In the genomic region with DNA sequence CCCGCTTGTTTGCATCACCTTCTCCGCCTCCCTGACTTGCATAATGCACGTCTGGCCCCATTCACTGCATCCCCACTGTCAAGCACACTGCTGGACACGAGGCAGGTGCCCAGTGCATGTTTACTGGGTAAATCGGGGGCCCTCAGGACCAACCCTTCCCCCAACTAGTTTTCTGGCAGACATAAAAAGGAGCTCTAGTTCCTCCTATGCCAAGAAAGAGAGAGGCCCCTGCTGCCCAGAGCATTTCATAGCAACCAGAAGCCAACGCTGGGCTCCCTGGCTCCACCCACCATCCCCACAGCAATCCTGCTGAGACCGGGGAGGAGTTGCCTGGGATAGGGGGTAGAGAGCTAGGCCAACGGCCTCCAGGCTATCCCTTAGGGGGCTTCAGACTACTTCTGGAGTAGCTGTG, we compare ENCODE assay signal across 13 cellular contexts. TPM values are rescaled to one million over a fixed set of nuclear protein-coding genes. Genes with fewer than 3 reads are reported as not detected.
DNase-seq lines count a peak whose midpoint lies in the region; ATAC-seq and TF ChIP-seq lines count a peak whose summit lies in the region.
"Had no signal": no experiment of that assay in that cellular context is flagged by ENCODE, and none has a peak within 500 bp of the region (broad histone marks: within the 10 kb centered on the region; RNA-seq: fewer than 3 reads in every experiment).

No MANE protein-coding gene starts in this region.

- H3K36me3 Mint-ChIP-seq in type B pancreatic cell, result peaks cover 14% of the 10 kb centered on the region
- H3K36me3 Mint-ChIP-seq in immature natural killer cell, result peaks cover 7 to 19% (median 7%) of the 10 kb centered on the region in 3 donors
- H3K36me3 Mint-ChIP-seq in activated T-helper 2 cell treated with anti-CD3 and anti-CD28 coated beads, Interferon-gamma antibody, Interleukin-2, Interleukin-4, amounts not matched to agents 10 μg/mL and 5 μg/mL and 100 μg/mL, durations not matched to agents 14 hours and 24 hours and 36 hours (ENCODE audit: low read depth), result peaks cover 28% of the 10 kb centered on the region

- H3K9me3 Mint-ChIP-seq in type B pancreatic cell (no peaks in the 10 kb centered on the region), immature natural killer cell (no peaks in the 10 kb centered on the region)
- H3K9me3 Mint-ChIP-seq in activated T-helper 2 cell treated with anti-CD3 and anti-CD28 coated beads, Interferon-gamma antibody, Interleukin-2, Interleukin-4, amounts not matched to agents 10 μg/mL and 5 μg/mL and 100 μg/mL, durations not matched to agents 14 hours and 24 hours and 36 hours, result no peaks in the 10 kb centered on the region
- H3K9me3 Mint-ChIP-seq: activated naive CD8-positive, alpha-beta T cell treated with anti-CD3 and anti-CD28 coated beads, Interleukin-2, amount 50 U/mL, for 24 hours; memory B cell had no signal

- H3K4me1 Mint-ChIP-seq in type B pancreatic cell (ENCODE audit: unreplicated experiment), result peaks cover 6% of the 10 kb centered on the region
- peaks cover 0 to 2% of the 10 kb centered on the region in 2 donors for H3K4me1 Mint-ChIP-seq in immature natural killer cell
- H3K4me1 Mint-ChIP-seq in activated T-helper 2 cell treated with anti-CD3 and anti-CD28 coated beads, Interferon-gamma antibody, Interleukin-2, Interleukin-4, amounts not matched to agents 10 μg/mL and 5 μg/mL and 100 μg/mL, durations not matched to agents 14 hours and 24 hours and 36 hours (ENCODE audit: low read depth), result peaks cover 10% of the 10 kb centered on the region
- H3K4me1 Mint-ChIP-seq: memory B cell had no signal

- H3K4me3 Mint-ChIP-seq in type B pancreatic cell, result no peak overlapping the region
- H3K4me3 Mint-ChIP-seq in immature natural killer cell, result no peak overlapping the region
- no peak overlapping the region for H3K4me3 Mint-ChIP-seq in activated T-helper 2 cell treated with anti-CD3 and anti-CD28 coated beads, Interferon-gamma antibody, Interleukin-2, Interleukin-4, amounts not matched to agents 10 μg/mL and 5 μg/mL and 100 μg/mL, durations not matched to agents 14 hours and 24 hours and 36 hours (ENCODE audit: low read depth)
- H3K4me3 Mint-ChIP-seq: activated CD8-positive, alpha-beta T cell treated with anti-CD3 and anti-CD28 coated beads, Interleukin-2, amount 10 ng/mL, durations not matched to agents 7 days and 5 days; activated naive CD8-positive, alpha-beta T cell treated with anti-CD3 and anti-CD28 coated beads, Interleukin-2, amount 50 U/mL, for 24 hours; memory B cell had no signal

- ATAC-seq in GM19324 (IDR thresholded peaks at IDR 0.05; ENCODE audit: low FRiP score, unreplicated experiment), result no peak
- ATAC-seq: activated CD8-positive, alpha-beta T cell treated with anti-CD3 and anti-CD28 coated beads, Interleukin-2, amount 10 ng/mL, durations not matched to agents 7 days and 5 days; activated naive CD8-positive, alpha-beta T cell treated with anti-CD3 and anti-CD28 coated beads, Interleukin-2, amount 50 U/mL, for 24 hours had no signal

- TF ChIP-seq CTCF in type B pancreatic cell (conservative IDR thresholded peaks at IDR 0.05), result no peak

- H3K27me3 Mint-ChIP-seq in type B pancreatic cell, result no peaks in the 10 kb centered on the region
- peaks cover 0 to 2% (median 2%) of the 10 kb centered on the region in 3 donors for H3K27me3 Mint-ChIP-seq in immature natural killer cell (ENCODE audit: low read depth in 3 of 3)
- H3K27me3 Mint-ChIP-seq in activated T-helper 2 cell treated with anti-CD3 and anti-CD28 coated beads, Interferon-gamma antibody, Interleukin-2, Interleukin-4, amounts not matched to agents 10 μg/mL and 5 μg/mL and 100 μg/mL, durations not matched to agents 14 hours and 24 hours and 36 hours (ENCODE audit: low read depth), result no peaks in the 10 kb centered on the region
- H3K27me3 Mint-ChIP-seq: activated naive CD8-positive, alpha-beta T cell treated with anti-CD3 and anti-CD28 coated beads, Interleukin-2, amount 50 U/mL, for 24 hours; memory B cell had no signal

- peak overlapping the region; percentile 61 for H3K27ac Mint-ChIP-seq in type B pancreatic cell
- H3K27ac Mint-ChIP-seq in immature natural killer cell, result no peak overlapping the region
- no peak overlapping the region for H3K27ac Mint-ChIP-seq in activated T-helper 2 cell treated with anti-CD3 and anti-CD28 coated beads, Interferon-gamma antibody, Interleukin-2, Interleukin-4, amounts not matched to agents 10 μg/mL and 5 μg/mL and 100 μg/mL, durations not matched to agents 14 hours and 24 hours and 36 hours
- H3K27ac Mint-ChIP-seq: activated CD8-positive, alpha-beta T cell treated with anti-CD3 and anti-CD28 coated beads, Interleukin-2, amount 10 ng/mL, durations not matched to agents 7 days and 5 days; activated naive CD8-positive, alpha-beta T cell treated with anti-CD3 and anti-CD28 coated beads, Interleukin-2, amount 50 U/mL, for 24 hours; memory B cell had no signal

- intact Hi-C loops in activated T-helper 2 cell treated with anti-CD3 and anti-CD28 coated beads, Interferon-gamma antibody, Interleukin-2, Interleukin-4, amounts not matched to agents 10 μg/mL and 5 μg/mL and 100 μg/mL, durations not matched to agents 14 hours and 24 hours and 36 hours (cut with micrococcal nuclease), result no loop called here

- DNase-seq in SIG-M5 treated with dmso at 0.1 percent for 504 hours (lab: John Stamatoyannopoulos, UW; ENCODE audit: unreplicated experiment), result peak; percentile 7
- no peak for DNase-seq in SIG-M5 (lab: John Stamatoyannopoulos, UW)
- DNase-seq in ecto neural progenitor cell (ENCODE audit: low spot score), result peak; percentile 82
- DNase-seq in medulla oblongata (ENCODE audit: extremely low spot score), result peak; percentile 72
- DNase-seq in type B pancreatic cell (ENCODE audit: extremely low spot score, unreplicated experiment), result no peak
- DNase-seq in immature natural killer cell, result no peak
- no peak for DNase-seq in activated T-helper 2 cell treated with anti-CD3 and anti-CD28 coated beads, Interferon-gamma antibody, Interleukin-2, Interleukin-4, amounts not matched to agents 10 μg/mL and 5 μg/mL and 100 μg/mL, durations not matched to agents 14 hours and 24 hours and 36 hours (ENCODE audit: low spot score)
- DNase-seq: activated CD8-positive, alpha-beta T cell treated with anti-CD3 and anti-CD28 coated beads, Interleukin-2, amount 10 ng/mL, durations not matched to agents 7 days and 5 days; activated naive CD8-positive, alpha-beta T cell treated with anti-CD3 and anti-CD28 coated beads, Interleukin-2, amount 50 U/mL, for 24 hours; GDM1; NCI-H187 had no signal

RNA-seq across cellular contexts. Expression of a gene that starts 23.2 kb away (rescaled TPM):
- 37.0 and 40.2 TPM in 2 replicates for total RNA-seq in type B pancreatic cell (ENCODE audit: low replicate concordance)
- polyA plus RNA-seq in immature natural killer cell, result 10 to 100 TPM; 10.2 to 22.3 (median 13.2) TPM
- total RNA-seq in activated T-helper 2 cell treated with anti-CD3 and anti-CD28 coated beads, Interferon-gamma antibody, Interleukin-2, Interleukin-4, amounts not matched to agents 10 μg/mL and 5 μg/mL and 100 μg/mL, durations not matched to agents 14 hours and 24 hours and 36 hours, result 35.6 and 38.3 TPM in 2 replicates

RNA-seq across cellular contexts. Expression of a gene that starts 23.9 kb away (rescaled TPM):
- 1.4 TPM in 2 replicates for total RNA-seq in type B pancreatic cell (ENCODE audit: low replicate concordance)
- under 1 TPM in 2 of 3 donors, not detected in 1; 0.12 to 0.30 TPM for polyA plus RNA-seq in immature natural killer cell
- 0.21 TPM in 2 replicates for total RNA-seq in activated T-helper 2 cell treated with anti-CD3 and anti-CD28 coated beads, Interferon-gamma antibody, Interleukin-2, Interleukin-4, amounts not matched to agents 10 μg/mL and 5 μg/mL and 100 μg/mL, durations not matched to agents 14 hours and 24 hours and 36 hours

RNA-seq across cellular contexts. Expression of a gene that starts 39.9 kb away (rescaled TPM):
- 10.8 and 17.1 TPM in 2 replicates for total RNA-seq in type B pancreatic cell (ENCODE audit: low replicate concordance)
- 1 to 10 TPM; 3.3 to 3.6 (median 3.4) TPM for polyA plus RNA-seq in immature natural killer cell
- 25.0 and 25.6 TPM in 2 replicates for total RNA-seq in activated T-helper 2 cell treated with anti-CD3 and anti-CD28 coated beads, Interferon-gamma antibody, Interleukin-2, Interleukin-4, amounts not matched to agents 10 μg/mL and 5 μg/mL and 100 μg/mL, durations not matched to agents 14 hours and 24 hours and 36 hours

Comparison
In these comparisons a context has a peak if more than half of its experiments do, and no peak if none do; other contexts are left out.
1. DNase-seq: peak in SIG-M5 treated with dmso at 0.1 percent for 504 hours (single experiment), ecto neural progenitor cell (single experiment) and medulla oblongata (single experiment); none in SIG-M5 (single experiment), type B pancreatic cell (single experiment), immature natural killer cell (0 of 3) and activated T-helper 2 cell treated with anti-CD3 and anti-CD28 coated beads, Interferon-gamma antibody, Interleukin-2, Interleukin-4, amounts not matched to agents 10 μg/mL and 5 μg/mL and 100 μg/mL, durations not matched to agents 14 hours and 24 hours and 36 hours (single experiment).